Comparison of ENCODE assay signal across 15 cellular contexts in genomic region chr17:17229416-17230098, GRCh38. TPM values are rescaled to one million over a fixed set of nuclear protein-coding genes. Genes with fewer than 3 reads are reported as not detected.
A peak's percentile ranks its signal among the peaks of the same experiment; 100 is the strongest.
DNase-seq lines count a peak whose midpoint lies in the region; TF ChIP-seq lines count a peak whose summit lies in the region.
"Had no signal": no experiment of that assay in that cellular context is flagged by ENCODE, and none has a peak within 500 bp of the region (broad histone marks: within the 10 kb centered on the region; RNA-seq: fewer than 3 reads in every experiment).

No MANE protein-coding gene starts in this region.

- WGBS in spleen, 5 donors: 75 to 90% (median 83%) methylated on average over 21 of the region's 21 CpGs
- 86 to 89% (median 89%) methylated on average over 21 of the region's 21 CpGs for WGBS in ovary, 3 donors

- H3K9me3 ChIP-seq in spleen (no peaks in the 10 kb centered on the region), ovary (no peaks in the 10 kb centered on the region)
- H3K9me3 ChIP-seq: SJSA1 had no signal

- TF ChIP-seq POLR2A in spleen (IDR thresholded peaks at IDR 0.05) (no peak), ovary (IDR thresholded peaks at IDR 0.05) (no peak)

- no peak for TF ChIP-seq CTCF in C4-2B (conservative IDR thresholded peaks at IDR 0.05)
- TF ChIP-seq CTCF in VCaP (conservative IDR thresholded peaks at IDR 0.05): no peak
- peak in 3 of 11 experiments; percentile 8 to 18 (median 17) for TF ChIP-seq CTCF in spleen (IDR thresholded peaks at IDR 0.05 in 8 of 11, conservative IDR thresholded peaks at IDR 0.05 in 3 of 11)
- TF ChIP-seq CTCF in ovary (IDR thresholded peaks at IDR 0.05): no peak

- H3K27ac ChIP-seq in C4-2B (peak overlapping the region; percentile 78), VCaP (peak overlapping the region; percentile 73), spleen (peak overlapping the region in 5 of 8 donors; percentile 46 to 80 (median 65)), ovary (no peak overlapping the region)
- H3K27ac ChIP-seq: SJSA1 had no signal

- DNase-seq in myocyte (ENCODE audit: low read depth): peak; percentile 54
- DNase-seq in spleen: peak; percentile 77
- DNase-seq in stimulated activated CD4-positive, alpha-beta T cell treated with anti-CD3 and anti-CD28 coated beads, Interleukin-2, amount 100 ng/mL, for 48 hours: no peak
- DNase-seq in ovary: no peak
- DNase-seq in NCI-H1105 treated with DMSO at 0.1 percent for 48 hours (lab: John Stamatoyannopoulos, UW): no peak
- DNase-seq: GDM1, KBM-7, MV-4-11, NCI-H1417 treated with DMSO at 0.1 percent for 48 hours, NCI-H1930, NCI-H82 had no signal

- intact Hi-C loops in spleen (cut with DNase I; ENCODE audit: low total_unique reads) (loop anchor here (10.0 kb wide), 1 partner anchor 55 kb away; no protein-coding TSS in a partner anchor), ovary (cut with DNase I) (loop anchor here in 2 of 4 donors (10.0 kb wide), 2 partner anchors 85 to 225 kb away; no protein-coding TSS in a partner anchor)

- peaks cover 7 to 65% (median 33%) of the 10 kb centered on the region in 6 donors for H3K4me1 ChIP-seq in spleen
- H3K4me1 ChIP-seq in ovary (ENCODE audit: insufficient read depth): peaks cover 2% of the 10 kb centered on the region
- H3K4me1 ChIP-seq: SJSA1 had no signal

- no peak for TF ChIP-seq EP300 in ovary (IDR thresholded peaks at IDR 0.05)

- no peak overlapping the region for H3K4me3 ChIP-seq in spleen
- H3K4me3 ChIP-seq in ovary: no peak overlapping the region
- H3K4me3 ChIP-seq: GM23338, SJSA1 had no signal

- H3K27me3 ChIP-seq in spleen (replicated peaks in 1 of 7) (no peaks in the 10 kb centered on the region), ovary (no peaks in the 10 kb centered on the region)
- H3K27me3 ChIP-seq: SJSA1 had no signal

- peaks cover 0 to 88% (median 83%) of the 10 kb centered on the region in 6 donors for H3K36me3 ChIP-seq in spleen
- no peaks in the 10 kb centered on the region for H3K36me3 ChIP-seq in ovary

RNA-seq across cellular contexts. Expression of gene FLCN, which starts 7.4 kb away (rescaled TPM):
- total RNA-seq in myocyte (66.4 TPM in 2 replicates), spleen (10 to 100 TPM; 53.9 to 91.6 (median 81.5) TPM), ovary (10 to 100 TPM; 27.9 to 55.7 (median 45.1) TPM)
- polyA plus RNA-seq in myocyte (2012): 62.8 TPM
- polyA plus RNA-seq in spleen (10 to 100 TPM in 1 of 3 donors, 1 to 10 TPM in 2; 9.1 to 34.1 (median 9.9) TPM), ovary (10 to 100 TPM; 16.4 to 29.0 TPM)

RNA-seq across cellular contexts. Expression of gene PLD6, which starts 23.4 kb away (rescaled TPM):
- total RNA-seq in myocyte (8.8 and 9.4 TPM in 2 replicates), spleen (1 to 10 TPM; 1.4 to 5.6 (median 3.7) TPM), ovary (10 to 100 TPM in 1 of 7 donors, 1 to 10 TPM in 6; 2.7 to 12.8 (median 7.5) TPM)
- 5.4 TPM for polyA plus RNA-seq in myocyte (2012)
- polyA plus RNA-seq in spleen (1 to 10 TPM; 2.2 to 3.9 (median 3.0) TPM), ovary (1 to 10 TPM; 7.2 to 7.3 TPM)
- total RNA-seq: GM23338 had no signal
- polyA plus RNA-seq: GM23338 had no signal

RNA-seq across cellular contexts. Expression of gene COPS3, which starts 51.5 kb away (rescaled TPM):
- total RNA-seq in myocyte (85.2 and 104 TPM in 2 replicates), spleen (10 to 100 TPM; 36.5 to 58.9 (median 47.5) TPM), ovary (10 to 100 TPM; 43.8 to 68.8 (median 49.9) TPM)
- polyA plus RNA-seq in myocyte (2012): 46.9 TPM
- polyA plus RNA-seq in spleen (10 to 100 TPM; 29.9 to 39.1 (median 39.1) TPM), ovary (10 to 100 TPM; 38.1 to 60.1 TPM)

Comparison
In these comparisons a context has a peak if more than half of its experiments do, and no peak if none do; other contexts are left out.
1. H3K27ac ChIP-seq: peak in C4-2B (single experiment), VCaP (single experiment) and spleen (5 of 8); none in ovary (0 of 2).
2. DNase-seq: peak in myocyte (single experiment) and spleen (single experiment); none in stimulated activated CD4-positive, alpha-beta T cell treated with anti-CD3 and anti-CD28 coated beads, Interleukin-2, amount 100 ng/mL, for 48 hours (0 of 2), ovary (0 of 5) and NCI-H1105 treated with DMSO at 0.1 percent for 48 hours (single experiment).